In genomic region chr12:26711569-26711968, GRCh38 we compare ENCODE assay signal across 30 cellular contexts.
DNase-seq lines count a peak whose midpoint lies in the region; ATAC-seq, FAIRE-seq and TF ChIP-seq lines count a peak whose summit lies in the region.
"Had no signal": no experiment of that assay in that cellular context is flagged by ENCODE, and none has a peak within 500 bp of the region (broad histone marks: within the 10 kb centered on the region; RNA-seq: fewer than 3 reads in every experiment).

No MANE protein-coding gene starts in this region.

- no peak overlapping the region for H3K4me3 Mint-ChIP-seq in stimulated activated memory B cell treated with anti-CD40 and anti-IgM and Interleukin-4, amounts not matched to agents 10 μg/mL and 1 μg/mL and 100 μg/mL, for 72 hours
- H3K4me3 Mint-ChIP-seq: activated CD4-positive, alpha-beta T cell treated with anti-CD3 and anti-CD28 coated beads for 36 hours; activated naive CD8-positive, alpha-beta T cell treated with anti-CD3 and anti-CD28 coated beads, Interleukin-2, amount 10 ng/mL, durations not matched to agents 7 days and 5 days; HFFc6; memory B cell; T-helper 1 cell treated with Interleukin-12 subunit alpha and Interleukin-12 subunit beta and Interleukin-4 antibody, amounts not matched to agents 30 μg/mL and 1 μg/mL, for 36 hours had no signal

- peaks cover 37% of the 10 kb centered on the region for H3K79me2 ChIP-seq in Karpas-422 (ENCODE audit: low read length)
- H3K79me2 ChIP-seq in GM12878 (ENCODE audit: control insufficient read depth, insufficient read depth, low read length) = no peaks in the 10 kb centered on the region

- H2AFZ ChIP-seq in Karpas-422 (ENCODE audit: low read length) (no peak overlapping the region), GM12878 (ENCODE audit: control insufficient read depth, low read depth, low read length) (no peak overlapping the region)

- FAIRE-seq in GM12878 (lab: Jason Lieb, UNC) = no peak
- FAIRE-seq: G401.6 had no signal

- BruUV-seq in GM12878 (replicated peaks; lab: Mats Ljungman, UMichigan) = no TSS peak

- no peak for TF ChIP-seq RAD21 in GM12878 (IDR thresholded peaks at IDR 0.05; ENCODE audit: insufficient read depth, low read depth, low read length)

- H3K4me3 ChIP-seq in Karpas-422 (ENCODE audit: low read length) (no peak overlapping the region), GM12878 (no peak overlapping the region)
- H3K4me3 ChIP-seq: coronary artery, thyroid gland had no signal

- 40% methylated on average over 3 of the region's 3 CpGs for WGBS in GM12878 (ENCODE audit: insufficient coverage, insufficient replicate concordance, low lambda C conversion rate, missing lambda C conversion rate)

- TF ChIP-seq POLR2A in GM12878 (IDR thresholded peaks at IDR 0.05; ENCODE audit: low read depth, low read length) = no peak

- no peaks in the 10 kb centered on the region for H3K9me2 ChIP-seq in Karpas-422 (replicated peaks; ENCODE audit: insufficient read depth, low read length)

- peaks cover 42% of the 10 kb centered on the region for H3K4me1 Mint-ChIP-seq in stimulated activated memory B cell treated with anti-CD40 and anti-IgM and Interleukin-4, amounts not matched to agents 10 μg/mL and 1 μg/mL and 100 μg/mL, for 72 hours
- H3K4me1 Mint-ChIP-seq: activated CD4-positive, alpha-beta T cell treated with anti-CD3 and anti-CD28 coated beads for 36 hours; activated naive CD8-positive, alpha-beta T cell treated with anti-CD3 and anti-CD28 coated beads, Interleukin-2, amount 10 ng/mL, durations not matched to agents 7 days and 5 days had no signal

- peak overlapping the region; percentile 16 for H3K27ac Mint-ChIP-seq in stimulated activated memory B cell treated with anti-CD40 and anti-IgM and Interleukin-4, amounts not matched to agents 10 μg/mL and 1 μg/mL and 100 μg/mL, for 72 hours
- H3K27ac Mint-ChIP-seq: activated CD4-positive, alpha-beta T cell treated with anti-CD3 and anti-CD28 coated beads for 36 hours; activated naive CD8-positive, alpha-beta T cell treated with anti-CD3 and anti-CD28 coated beads, Interleukin-2, amount 10 ng/mL, durations not matched to agents 7 days and 5 days; HFFc6; memory B cell; T-helper 1 cell treated with Interleukin-12 subunit alpha and Interleukin-12 subunit beta and Interleukin-4 antibody, amounts not matched to agents 30 μg/mL and 1 μg/mL, for 36 hours had no signal

- SMC1A ChIA-PET in GM12878 (lab: Charles Lee; ENCODE audit: uncharacterized antibody, unreplicated experiment) = interaction anchor here (0.7 to 2.2 kb wide), 10 partner anchors 9 to 122 kb away, joined by 3 to 12 read pairs (median 4); partner anchors contain the start of gene ITPR2

- DNase-seq in Karpas-422 = no peak
- no peak for DNase-seq in GM12878 (ENCODE audit: low read depth, low spot score)
- DNase-seq in T-helper 9 cell = no peak
- no peak for DNase-seq in AG08395 (ENCODE audit: low spot score)
- DNase-seq: activated CD4-positive, alpha-beta T cell treated with anti-CD3 and anti-CD28 coated beads for 36 hours; activated CD8-positive, alpha-beta memory T cell treated with anti-CD3 and anti-CD28 coated beads for 24 hours; activated effector memory CD4-positive, alpha-beta T cell treated with Interleukin-2 at 50 U/mL for 16 hours; activated naive CD8-positive, alpha-beta T cell treated with anti-CD3 and anti-CD28 coated beads, Interleukin-2, amount 10 ng/mL, durations not matched to agents 7 days and 5 days; activated T-cell treated with anti-CD3 and anti-CD28 coated beads for 4 hours; C1 segment of cervical spinal cord; Caco-2; caudate nucleus; effector CD8-positive, alpha-beta T cell; HFFc6; NCI-H1436; NCI-H2081 treated with DMSO at 0.1 percent for 48 hours; NCI-H69; posterior cingulate gyrus; right cardiac atrium; stimulated activated CD4-positive, alpha-beta T cell treated with anti-CD3 and anti-CD28 coated beads, Interleukin-2, amount 100 ng/mL, for 24 hours; thyroid gland had no signal

- no peak for TF ChIP-seq CTCF in GM12878 (IDR thresholded peaks at IDR 0.05 in 2 of 3, conservative IDR thresholded peaks at IDR 0.05 in 1 of 3; ENCODE audit: control insufficient read depth in 2 of 3, extremely low read depth in 1 of 3, insufficient read depth in 1 of 3, low read depth in 3 of 3, low read length in 3 of 3)

- no peak for TF ChIP-seq EP300 in GM12878 (IDR thresholded peaks at IDR 0.05; ENCODE audit: borderline replicate concordance in 1 of 2, control insufficient read depth in 1 of 2, low read depth in 2 of 2, low read length in 2 of 2)

- peaks cover 42% of the 10 kb centered on the region for H3K36me3 ChIP-seq in Karpas-422 (ENCODE audit: insufficient read depth, low read length)
- peaks cover 4 to 28% of the 10 kb centered on the region in 2 experiments; a peak in 3 of 4 replicates for H3K36me3 ChIP-seq in GM12878 (ENCODE audit: control insufficient read depth in 2 of 2, insufficient read depth in 2 of 2, low read length in 1 of 2)
- H3K36me3 ChIP-seq: thyroid gland had no signal

- H3K4me2 ChIP-seq in Karpas-422 (ENCODE audit: low read depth, low read length, poor library complexity, severe bottlenecking) = no peak overlapping the region
- peak overlapping the region; percentile 1; the same call in 1 of the 2 replicates for H3K4me2 ChIP-seq in GM12878 (ENCODE audit: control insufficient read depth, insufficient read depth)
- H3K4me2 ChIP-seq: KMS-11 had no signal

- H4K20me1 ChIP-seq in Karpas-422 (ENCODE audit: insufficient read depth, low read depth, low read length) = no peaks in the 10 kb centered on the region
- H4K20me1 ChIP-seq in GM12878 (ENCODE audit: control insufficient read depth, insufficient read depth) = no peaks in the 10 kb centered on the region

- no peaks in the 10 kb centered on the region for H3K27me3 Mint-ChIP-seq in stimulated activated memory B cell treated with anti-CD40 and anti-IgM and Interleukin-4, amounts not matched to agents 10 μg/mL and 1 μg/mL and 100 μg/mL, for 72 hours
- H3K27me3 Mint-ChIP-seq: activated CD4-positive, alpha-beta T cell treated with anti-CD3 and anti-CD28 coated beads for 36 hours; activated naive CD8-positive, alpha-beta T cell treated with anti-CD3 and anti-CD28 coated beads, Interleukin-2, amount 10 ng/mL, durations not matched to agents 7 days and 5 days; memory B cell had no signal

- ATAC-seq in HG02610 (IDR thresholded peaks at IDR 0.05; ENCODE audit: unreplicated experiment) = peak; percentile 60
- peak; percentile 48 for ATAC-seq in GM12878
- ATAC-seq in stimulated activated memory B cell treated with anti-CD40 and anti-IgM and Interleukin-4, amounts not matched to agents 10 μg/mL and 1 μg/mL and 100 μg/mL, for 72 hours = no peak
- ATAC-seq in GM18909 (IDR thresholded peaks at IDR 0.05; ENCODE audit: poor library complexity, unreplicated experiment) = no peak
- ATAC-seq: activated CD4-positive, alpha-beta T cell treated with anti-CD3 and anti-CD28 coated beads for 36 hours; Right ventricle myocardium inferior had no signal

- H3K4me1 ChIP-seq in Karpas-422 (ENCODE audit: low read length) (peaks cover 83% of the 10 kb centered on the region), GM12878 (ENCODE audit: control insufficient read depth, insufficient read depth, low read length) (peaks cover 22% of the 10 kb centered on the region)
- H3K4me1 ChIP-seq: thyroid gland had no signal

- intact Hi-C loops in GM12878 (cut with micrococcal nuclease; ENCODE audit: unreplicated experiment) = no loop called here

- POLR2A ChIA-PET in GM12878 (lab: Charles Lee) = interaction anchor here (1.7 to 2.0 kb wide), 2 partner anchors 12 to 17 kb away, joined by 4 to 5 read pairs; no protein-coding TSS in a partner anchor

- RAD21 ChIA-PET in GM12878 (lab: Charles Lee; ENCODE audit: unreplicated experiment) = interaction anchor here (1.2 to 1.4 kb wide), 2 partner anchors 20 to 164 kb away, joined by 3 read pairs; no protein-coding TSS in a partner anchor

- H3K9ac ChIP-seq in Karpas-422 (ENCODE audit: low read length) = no peak overlapping the region
- no peak overlapping the region for H3K9ac ChIP-seq in GM12878 (ENCODE audit: control insufficient read depth, insufficient read depth, low read length)
- H3K9ac ChIP-seq: KMS-11 had no signal

- in situ Hi-C loops in GM12878 (cut with MboI) = no loop called here

- peaks cover 42% of the 10 kb centered on the region for H3K36me3 Mint-ChIP-seq in stimulated activated memory B cell treated with anti-CD40 and anti-IgM and Interleukin-4, amounts not matched to agents 10 μg/mL and 1 μg/mL and 100 μg/mL, for 72 hours

- CTCF ChIA-PET in GM12878 (lab: Yijun Ruan, JAX) = interaction anchor here (1.0 to 3.1 kb wide), 4 partner anchors 8 to 174 kb away, joined by 3 to 24 read pairs (median 4); no protein-coding TSS in a partner anchor

- H3K9me3 Mint-ChIP-seq in stimulated activated memory B cell treated with anti-CD40 and anti-IgM and Interleukin-4, amounts not matched to agents 10 μg/mL and 1 μg/mL and 100 μg/mL, for 72 hours = peaks cover 3% of the 10 kb centered on the region
- H3K9me3 Mint-ChIP-seq: HFFc6 had no signal

- H3K27ac ChIP-seq in Karpas-422 (ENCODE audit: low read length) = peak overlapping the region; percentile 93
- peak overlapping the region; percentile 49; the same call in 1 of the 2 replicates for H3K27ac ChIP-seq in GM12878 (ENCODE audit: control insufficient read depth, insufficient read depth)
- H3K27ac ChIP-seq: coronary artery, KMS-11, thyroid gland had no signal

- H3K27me3 ChIP-seq in Karpas-422 (ENCODE audit: low read length) = no peaks in the 10 kb centered on the region
- H3K27me3 ChIP-seq in GM12878 (replicated peaks in 1 of 2; ENCODE audit: control insufficient read depth in 2 of 2, insufficient read depth in 2 of 2, low read length in 1 of 2) = no peaks in the 10 kb centered on the region
- H3K27me3 ChIP-seq: thyroid gland had no signal

- no peaks in the 10 kb centered on the region for H3K9me3 ChIP-seq in Karpas-422 (ENCODE audit: low read length)
- H3K9me3 ChIP-seq in GM12878 (replicated peaks; ENCODE audit: control insufficient read depth, insufficient read depth, low read length) = no peaks in the 10 kb centered on the region; the same call in 2 of the 3 replicates
- H3K9me3 ChIP-seq: Caco-2, thyroid gland had no signal

TF ChIP-seq in GM12878, 131 proteins besides CTCF, POLR2A, EP300 and RAD21 (continues in another document):
- TF ChIP-seq BCL3 (IDR thresholded peaks at IDR 0.05; ENCODE audit: borderline replicate concordance, insufficient read depth, low read depth, low read length, poor library complexity, severe bottlenecking) = no peak
- peak; percentile 63 for TF ChIP-seq EED (IDR thresholded peaks at IDR 0.05; ENCODE audit: low read depth)
- peak; percentile 68; the same call in 1 of the 2 replicates for TF ChIP-seq NFIC (IDR thresholded peaks at IDR 0.05; ENCODE audit: low read depth, low read length)

Comparison
In these comparisons a context has a peak if more than half of its experiments do, and no peak if none do; other contexts are left out.
1. ATAC-seq: peak in HG02610 (single experiment) and GM12878 (single experiment); none in stimulated activated memory B cell treated with anti-CD40 and anti-IgM and Interleukin-4, amounts not matched to agents 10 μg/mL and 1 μg/mL and 100 μg/mL, for 72 hours (single experiment) and GM18909 (single experiment).